Comparison of ENCODE assay signal across 8 cellular contexts in genomic region chr1:119139857-119140176, GRCh38. TPM values are rescaled to one million over a fixed set of nuclear protein-coding genes. Genes with fewer than 3 reads are reported as not detected.
DNase-seq lines count a peak whose midpoint lies in the region; ATAC-seq and TF ChIP-seq lines count a peak whose summit lies in the region.

No MANE protein-coding gene starts in this region.

- H3K9me3 Mint-ChIP-seq in mesothelial cell of epicardium = no peaks in the 10 kb centered on the region

- H3K36me3 ChIP-seq in H7 (replicated peaks; ENCODE audit: control insufficient read depth, insufficient read depth, low read length) (no peaks in the 10 kb centered on the region), prostate gland (no peaks in the 10 kb centered on the region)

- H3K36me3 Mint-ChIP-seq in mesothelial cell of epicardium = peaks cover 4% of the 10 kb centered on the region

- H3K27me3 Mint-ChIP-seq in mesothelial cell of epicardium (ENCODE audit: low read depth) = no peaks in the 10 kb centered on the region

- TF ChIP-seq POLR2A in prostate gland (IDR thresholded peaks at IDR 0.05) = no peak

- peaks cover 4% of the 10 kb centered on the region for H3K4me1 ChIP-seq in prostate gland (replicated peaks)

- no peak overlapping the region for H3K4me3 Mint-ChIP-seq in mesothelial cell of epicardium

- WGBS in prostate gland = 5% methylated on average over 10 of the region's 10 CpGs

- H3K27ac ChIP-seq in epithelial cell of prostate (peak overlapping the region; percentile 92), prostate gland (peak overlapping the region; percentile 98 to 99)

- H3K4me3 ChIP-seq in H7 (ENCODE audit: insufficient read depth, low read depth, low read length) (peak overlapping the region; percentile 56), prostate gland (peak overlapping the region; percentile 48 to 59)

- intact Hi-C loops in prostate gland (cut with DNase I) = loop anchor here (5.0 kb wide), 1 partner anchor 507 kb away; the partner anchor contains the start of gene ZNF697

- peaks cover 20% of the 10 kb centered on the region for H3K4me1 Mint-ChIP-seq in mesothelial cell of epicardium

- no peaks in the 10 kb centered on the region for H3K9me3 ChIP-seq in prostate gland

- ATAC-seq in GM18519 (IDR thresholded peaks at IDR 0.05; ENCODE audit: low FRiP score, unreplicated experiment) = peak; percentile 22

- no peak for TF ChIP-seq CTCF in prostate gland (IDR thresholded peaks at IDR 0.05)
- no peak for TF ChIP-seq CTCF in mesothelial cell of epicardium (IDR thresholded peaks at IDR 0.05; ENCODE audit: unreplicated experiment)

- no peak overlapping the region for H3K27ac Mint-ChIP-seq in mesothelial cell of epicardium

- DNase-seq in H7 (no peak), NCI-H1092 (lab: John Stamatoyannopoulos, UW) (peak; percentile 60), epithelial cell of prostate (ENCODE audit: low read depth, low spot score) (no peak), prostate gland (ENCODE audit: low spot score) (peak; percentile 32), globus pallidus (ENCODE audit: low spot score) (no peak), mesothelial cell of epicardium (ENCODE audit: low spot score in 2 of 2, unreplicated experiment in 2 of 2) (no peak)
- DNase-seq in central memory CD4-positive, alpha-beta T cell = no peak

- H3K27me3 ChIP-seq in H7 (ENCODE audit: control insufficient read depth, insufficient read depth, low read length) (no peaks in the 10 kb centered on the region), prostate gland (replicated peaks; ENCODE audit: insufficient read depth) (no peaks in the 10 kb centered on the region)

RNA-seq across cellular contexts. Expression of gene WARS2, which starts 0.6 kb away (rescaled TPM):
- 19.2 and 25.0 TPM in 2 replicates for total RNA-seq in H7 (2014; rRNA removed; shearing (Covaris generic))
- total RNA-seq in prostate gland (10 to 100 TPM; 15.6 to 22.0 TPM), mesothelial cell of epicardium (15.3 to 19.1 TPM (median 18.7 TPM) in 3 replicates)

Comparison
In these comparisons a context has a peak if more than half of its experiments do, and no peak if none do; other contexts are left out.
1. DNase-seq: peak in NCI-H1092 (single experiment) and prostate gland (single experiment); none in H7 (single experiment), epithelial cell of prostate (single experiment), globus pallidus (single experiment), central memory CD4-positive, alpha-beta T cell (single experiment) and mesothelial cell of epicardium (0 of 2).